ENCODE assay signal across 8 cellular contexts in genomic region chr1:108561731-108562326, GRCh38. TPM values are rescaled to one million over a fixed set of nuclear protein-coding genes. Genes with fewer than 3 reads are reported as not detected.
DNase-seq lines count a peak whose midpoint lies in the region; ATAC-seq and TF ChIP-seq lines count a peak whose summit lies in the region.

No MANE protein-coding gene starts in this region.

- H3K36me3 ChIP-seq in colonic mucosa, result no peaks in the 10 kb centered on the region

- H3K27me3 ChIP-seq in AG04450 (ENCODE audit: control insufficient read depth, insufficient read depth, low read length) (no peaks in the 10 kb centered on the region), colonic mucosa (no peaks in the 10 kb centered on the region)

- CTCF ChIA-PET in AG04450 (lab: Charles Lee), result interaction anchor here (0.8 to 3.1 kb wide), 6 partner anchors 24 to 328 kb away, joined by 3 to 60 read pairs (median 14); no protein-coding TSS in a partner anchor
- CTCF ChIA-PET in activated CD4-positive, alpha-beta T cell treated with anti-CD3 and anti-CD28 coated beads for 36 hours (lab: Charles Lee), result interaction anchor here (0.7 to 6.1 kb wide), 30 partner anchors 8 to 1092 kb away, joined by 3 to 109 read pairs (median 5); partner anchors contain the start of gene HENMT1

- H3K27ac ChIP-seq in AG04450 (ENCODE audit: low read depth, low read length) (no peak overlapping the region), colonic mucosa (peak overlapping the region; percentile 77)

- intact Hi-C loops in activated CD4-positive, alpha-beta T cell treated with anti-CD3 and anti-CD28 coated beads for 36 hours (cut with DNase I, micrococcal nuclease), result loop anchor here (1.0 to 10.0 kb wide), 9 partner anchors 29 to 777 kb away; partner anchors contain the start of genes PRPF38B (in 1 of the 2) and SLC25A24 (in 1 of the 2)
- intact Hi-C loops in colonic mucosa (cut with DNase I), result loop anchor here (5.0 kb wide), 1 partner anchor 50 kb away; no protein-coding TSS in a partner anchor

- H3K9ac ChIP-seq in colonic mucosa (ENCODE audit: low read depth in 2 of 2, low read length in 2 of 2), result peak overlapping the region in 1 of 2 donors; percentile 55

- DNase-seq in AG04450 (ENCODE audit: low read depth, low spot score), result no peak
- peak; percentile 66 for DNase-seq in NCI-H460 (ENCODE audit: extremely low read depth, low read depth)
- peak; percentile 93 for DNase-seq in activated CD4-positive, alpha-beta T cell treated with anti-CD3 and anti-CD28 coated beads for 36 hours
- peak; percentile 91 for DNase-seq in colonic mucosa
- DNase-seq in myocyte (ENCODE audit: low read depth), result peak; percentile 20
- peak; percentile 73 for DNase-seq in stimulated activated naive B cell treated with anti-CD40 and anti-IgM and Interleukin-4, amounts not matched to agents 10 μg/mL and 1 μg/mL and 100 μg/mL, for 72 hours

- H3K4me3 ChIP-seq in AG04450 (ENCODE audit: low read depth, low read length) (no peak overlapping the region), colonic mucosa (no peak overlapping the region)

- POLR2A ChIA-PET in AG04450 (lab: Yijun Ruan, JAX), result no interaction called here
- POLR2A ChIA-PET in activated CD4-positive, alpha-beta T cell treated with anti-CD3 and anti-CD28 coated beads for 36 hours (lab: Charles Lee), result no interaction called here

- no peaks in the 10 kb centered on the region for H3K27me3 Mint-ChIP-seq in activated CD4-positive, alpha-beta T cell treated with anti-CD3 and anti-CD28 coated beads for 36 hours
- H3K27me3 Mint-ChIP-seq in stimulated activated naive B cell treated with anti-CD40 and anti-IgM and Interleukin-4, amounts not matched to agents 10 μg/mL and 1 μg/mL and 100 μg/mL, for 72 hours, result no peaks in the 10 kb centered on the region

- no peaks in the 10 kb centered on the region for H3K9me3 Mint-ChIP-seq in activated CD4-positive, alpha-beta T cell treated with anti-CD3 and anti-CD28 coated beads for 36 hours (ENCODE audit: low read depth)
- H3K9me3 Mint-ChIP-seq in stimulated activated naive B cell treated with anti-CD40 and anti-IgM and Interleukin-4, amounts not matched to agents 10 μg/mL and 1 μg/mL and 100 μg/mL, for 72 hours, result no peaks in the 10 kb centered on the region

- ATAC-seq in GM18858 (IDR thresholded peaks at IDR 0.05; ENCODE audit: unreplicated experiment), result peak; percentile 28
- ATAC-seq in HG03066 (IDR thresholded peaks at IDR 0.05; ENCODE audit: low read depth, unreplicated experiment), result peak; percentile 34
- ATAC-seq in activated CD4-positive, alpha-beta T cell treated with anti-CD3 and anti-CD28 coated beads for 36 hours, result peak; percentile 70
- peak; percentile 60 to 66 for ATAC-seq in stimulated activated naive B cell treated with anti-CD40 and anti-IgM and Interleukin-4, amounts not matched to agents 10 μg/mL and 1 μg/mL and 100 μg/mL, for 72 hours (replicated peaks)

- no peaks in the 10 kb centered on the region for H3K4me1 ChIP-seq in colonic mucosa

- no peaks in the 10 kb centered on the region for H3K36me3 Mint-ChIP-seq in activated CD4-positive, alpha-beta T cell treated with anti-CD3 and anti-CD28 coated beads for 36 hours (ENCODE audit: low read depth)
- peaks cover 10 to 13% of the 10 kb centered on the region in 2 donors for H3K36me3 Mint-ChIP-seq in stimulated activated naive B cell treated with anti-CD40 and anti-IgM and Interleukin-4, amounts not matched to agents 10 μg/mL and 1 μg/mL and 100 μg/mL, for 72 hours

- H3K27ac Mint-ChIP-seq in activated CD4-positive, alpha-beta T cell treated with anti-CD3 and anti-CD28 coated beads for 36 hours, result no peak overlapping the region
- no peak overlapping the region for H3K27ac Mint-ChIP-seq in stimulated activated naive B cell treated with anti-CD40 and anti-IgM and Interleukin-4, amounts not matched to agents 10 μg/mL and 1 μg/mL and 100 μg/mL, for 72 hours

- peak overlapping the region; percentile 90 for H3K4me3 Mint-ChIP-seq in activated CD4-positive, alpha-beta T cell treated with anti-CD3 and anti-CD28 coated beads for 36 hours
- peak overlapping the region; percentile 61 to 70 for H3K4me3 Mint-ChIP-seq in stimulated activated naive B cell treated with anti-CD40 and anti-IgM and Interleukin-4, amounts not matched to agents 10 μg/mL and 1 μg/mL and 100 μg/mL, for 72 hours

- no peaks in the 10 kb centered on the region for H3K9me3 ChIP-seq in AG04450 (ENCODE audit: control insufficient read depth, insufficient read depth, low read length)
- H3K9me3 ChIP-seq in colonic mucosa, result no peaks in the 10 kb centered on the region

- TF ChIP-seq CTCF in AG04450 (IDR thresholded peaks at IDR 0.05; ENCODE audit: low read depth, low read length) (peak; percentile 30; the same call in 1 of the 2 replicates), colonic mucosa (IDR thresholded peaks at IDR 0.05) (peak; percentile 71)

- peaks cover 41% of the 10 kb centered on the region for H3K4me1 Mint-ChIP-seq in activated CD4-positive, alpha-beta T cell treated with anti-CD3 and anti-CD28 coated beads for 36 hours
- H3K4me1 Mint-ChIP-seq in stimulated activated naive B cell treated with anti-CD40 and anti-IgM and Interleukin-4, amounts not matched to agents 10 μg/mL and 1 μg/mL and 100 μg/mL, for 72 hours, result peaks cover 12 to 25% of the 10 kb centered on the region in 2 donors

RNA-seq across cellular contexts. Expression of gene EEIG2, which starts 1.9 kb away (rescaled TPM):
- 4.4 and 6.1 TPM in 2 replicates for polyA plus RNA-seq in AG04450 (2011; rRNA removed)
- 4.0 and 6.3 TPM in 2 replicates for polyA minus RNA-seq in AG04450 (2011; rRNA and poly(A)+ RNA removed)
- total RNA-seq in NCI-H460 (2014; rRNA removed; shearing (Covaris generic)), result 21.7 and 22.9 TPM in 2 replicates
- 9.0 and 13.6 TPM in 2 replicates for polyA plus RNA-seq in NCI-H460 (2014; cell fraction: nucleus; rRNA removed)
- 1 to 10 TPM; 5.0 to 7.6 TPM for total RNA-seq in activated CD4-positive, alpha-beta T cell treated with anti-CD3 and anti-CD28 coated beads for 36 hours
- total RNA-seq in colonic mucosa (10 to 100 TPM; 32.8 to 42.8 TPM), myocyte (4.5 and 5.9 TPM in 2 replicates)
- 2.5 TPM for polyA plus RNA-seq in myocyte (2012)
